ENCODE assay signal across 21 cellular contexts in the genomic region with DNA sequence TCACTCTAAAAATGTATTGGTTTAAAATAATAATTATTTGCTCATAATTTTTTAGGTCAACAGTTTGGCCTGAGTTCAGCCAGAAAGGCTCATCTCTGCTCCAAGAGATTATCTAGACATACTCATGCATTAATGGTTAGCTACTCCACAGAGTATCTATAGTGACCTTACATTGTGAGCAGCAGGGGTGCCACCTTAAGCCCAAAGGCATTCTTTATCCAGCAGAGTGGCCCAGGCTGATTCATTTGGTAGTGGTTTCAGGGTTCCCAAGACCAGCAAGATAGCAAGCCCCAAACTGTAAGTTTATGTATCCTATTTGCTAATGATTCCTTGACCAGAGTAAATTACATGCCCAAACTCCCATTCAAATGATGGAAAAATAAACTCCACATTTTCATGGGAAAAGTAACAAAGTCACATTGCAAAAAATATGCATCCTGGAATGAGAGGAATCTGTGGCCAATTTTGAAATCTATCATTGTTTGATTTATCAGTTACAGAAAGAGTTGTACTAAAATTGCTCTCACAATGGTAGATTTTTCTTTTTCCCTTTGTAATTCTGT.
DNase-seq lines count a peak whose midpoint lies in the region; TF ChIP-seq lines count a peak whose summit lies in the region.
"Had no signal": no experiment of that assay in that cellular context is flagged by ENCODE, and none has a peak within 500 bp of the region (broad histone marks: within the 10 kb centered on the region; RNA-seq: fewer than 3 reads in every experiment).

No MANE protein-coding gene starts in this region.

- H3K4me3 ChIP-seq in choroid plexus epithelial cell (ENCODE audit: low read depth, low read length) = no peak overlapping the region
- no peak overlapping the region for H3K4me3 ChIP-seq in osteoblast (ENCODE audit: insufficient read depth, low read length)
- H3K4me3 ChIP-seq in MM.1S (ENCODE audit: low read length) = no peak overlapping the region
- H3K4me3 ChIP-seq: adrenal gland, esophagus muscularis mucosa, heart right ventricle, lower lobe of right lung, right atrium auricular region had no signal

- H4K20me1 ChIP-seq in osteoblast (ENCODE audit: insufficient read depth, low read length) (no peaks in the 10 kb centered on the region), MM.1S (ENCODE audit: insufficient read depth, low read length) (no peaks in the 10 kb centered on the region)

- no peaks in the 10 kb centered on the region for H3F3A ChIP-seq in MM.1S (ENCODE audit: insufficient read depth, low read length)

- TF ChIP-seq CTCF in choroid plexus epithelial cell (conservative IDR thresholded peaks at IDR 0.05; ENCODE audit: low read depth, low read length) = no peak
- TF ChIP-seq CTCF in osteoblast (IDR thresholded peaks at IDR 0.05; ENCODE audit: extremely low read depth, low read depth, low read length) = no peak
- TF ChIP-seq CTCF in MM.1S (IDR thresholded peaks at IDR 0.05; ENCODE audit: low read length) = no peak

- H3K27ac ChIP-seq in osteoblast (ENCODE audit: low read depth, low read length) (peak overlapping the region; percentile 20), MM.1S (ENCODE audit: low read length) (no peak overlapping the region)
- H3K27ac ChIP-seq: adrenal gland, esophagus muscularis mucosa, heart right ventricle, lower lobe of right lung, right atrium auricular region, RWPE1 had no signal

- H3K4me1 ChIP-seq in osteoblast (ENCODE audit: insufficient read depth, low read length) (peaks cover 31% of the 10 kb centered on the region), MM.1S (ENCODE audit: low read length) (no peaks in the 10 kb centered on the region)
- H3K4me1 ChIP-seq: adrenal gland, esophagus muscularis mucosa, heart right ventricle, lower lobe of right lung, right atrium auricular region had no signal

- no peak overlapping the region for H3K4me2 ChIP-seq in osteoblast (ENCODE audit: insufficient read depth, low read length)
- no peak overlapping the region for H3K4me2 ChIP-seq in MM.1S (ENCODE audit: low read depth, low read length)

- DNase-seq in AG20443 (ENCODE audit: low spot score) = peak; percentile 47
- DNase-seq in HS-27A (ENCODE audit: low read depth) = peak; percentile 64
- DNase-seq in choroid plexus epithelial cell (ENCODE audit: low read depth) = peak; percentile 37
- no peak for DNase-seq in osteoblast (ENCODE audit: insufficient read length, low spot score, missing footprints)
- DNase-seq in NCI-H1436 treated with DMSO at 0.1 percent for 48 hours (lab: John Stamatoyannopoulos, UW) = no peak
- no peak for DNase-seq in D341Med (ENCODE audit: low spot score)
- DNase-seq in mesenteric fat pad (ENCODE audit: low spot score) = no peak
- no peak for DNase-seq in MM.1S
- DNase-seq: activated CD4-positive, alpha-beta T cell treated with anti-CD3 and anti-CD28 coated beads, Interleukin-2, amount 10 ng/mL, durations not matched to agents 24 days and 14 days; activated gamma-delta T cell; adrenal gland; effector CD8-positive, alpha-beta T cell; GF-D8; heart right ventricle; lower lobe of right lung; NCI-H2081 treated with DMSO at 0.1 percent for 48 hours; NCI-H510A; stimulated activated naive CD4-positive, alpha-beta T cell had no signal

- H2AFZ ChIP-seq in osteoblast (ENCODE audit: low read length) (peak overlapping the region; percentile 60), MM.1S (ENCODE audit: low read length) (no peak overlapping the region)

- H3K79me2 ChIP-seq in osteoblast (ENCODE audit: insufficient read depth, low read length) (no peaks in the 10 kb centered on the region), MM.1S (ENCODE audit: low read length) (no peaks in the 10 kb centered on the region)

- H3K9me2 ChIP-seq in MM.1S (replicated peaks; ENCODE audit: insufficient read depth, low read length) = no peaks in the 10 kb centered on the region

- H3K27me3 ChIP-seq in osteoblast (ENCODE audit: insufficient read depth, low read length) = no peaks in the 10 kb centered on the region
- H3K27me3 ChIP-seq in MM.1S (replicated peaks; ENCODE audit: insufficient read depth, low read length) = no peaks in the 10 kb centered on the region
- H3K27me3 ChIP-seq: adrenal gland, esophagus muscularis mucosa, heart right ventricle, right atrium auricular region had no signal

- H3K36me3 ChIP-seq in osteoblast (ENCODE audit: insufficient read depth, low read length) (no peaks in the 10 kb centered on the region), MM.1S (replicated peaks; ENCODE audit: insufficient read depth, low read length) (no peaks in the 10 kb centered on the region)
- H3K36me3 ChIP-seq: adrenal gland, esophagus muscularis mucosa, heart right ventricle, lower lobe of right lung, right atrium auricular region had no signal

- H3K9me3 ChIP-seq in osteoblast (ENCODE audit: low read depth, low read length) (no peaks in the 10 kb centered on the region), MM.1S (replicated peaks; ENCODE audit: insufficient read depth, low read length) (no peaks in the 10 kb centered on the region)
- H3K9me3 ChIP-seq: adrenal gland, esophagus muscularis mucosa, heart right ventricle, lower lobe of right lung, right atrium auricular region had no signal

- no peak overlapping the region for H3K9ac ChIP-seq in MM.1S (ENCODE audit: low read length)

Comparison
In these comparisons a context has a peak if more than half of its experiments do, and no peak if none do; other contexts are left out.
1. DNase-seq: peak in AG20443 (single experiment), HS-27A (single experiment) and choroid plexus epithelial cell (single experiment); none in osteoblast (single experiment), NCI-H1436 treated with DMSO at 0.1 percent for 48 hours (single experiment), D341Med (single experiment), mesenteric fat pad (single experiment) and MM.1S (single experiment).